24 cellular contexts compared by ENCODE assay signal in genomic region chr17:61419496-61420046, GRCh38. TPM values are rescaled to one million over a fixed set of nuclear protein-coding genes. Genes with fewer than 3 reads are reported as not detected.
"Had no signal": no experiment of that assay in that cellular context is flagged by ENCODE, and none has a peak within 500 bp of the region (broad histone marks: within the 10 kb centered on the region; RNA-seq: fewer than 3 reads in every experiment).

No MANE protein-coding gene starts in this region.

- H3K9me3 ChIP-seq: colonic mucosa, gastrocnemius medialis, heart right ventricle, left lung, spleen, testis, tibial nerve had no signal

- H3K4me1 ChIP-seq: colonic mucosa had no signal

- H3K36me3 Mint-ChIP-seq: natural killer cell treated with Interleukin-12 subunit alpha and Interleukin-12 subunit beta and Interleukin-15 and Interleukin-18, amount 100 ng/mL, for 72 hours; stimulated activated naive B cell treated with anti-CD40 and anti-IgM and Interleukin-4, amounts not matched to agents 10 μg/mL and 1 μg/mL and 100 μg/mL, for 72 hours had no signal

- FAIRE-seq: islet of Langerhans had no signal

- H3K27ac ChIP-seq: colonic mucosa, gastrocnemius medialis, heart right ventricle, left lung, spleen, testis, tibial nerve had no signal

- H3K27ac Mint-ChIP-seq: natural killer cell treated with Interleukin-12 subunit alpha and Interleukin-12 subunit beta and Interleukin-15 and Interleukin-18, amount 100 ng/mL, for 72 hours; stimulated activated naive B cell treated with anti-CD40 and anti-IgM and Interleukin-4, amounts not matched to agents 10 μg/mL and 1 μg/mL and 100 μg/mL, for 72 hours had no signal

- ATAC-seq: esophagus mucosa; gastrocnemius medialis; heart right ventricle; left lung; natural killer cell treated with Interleukin-12 subunit alpha and Interleukin-12 subunit beta and Interleukin-15 and Interleukin-18, amount 100 ng/mL, for 72 hours; sciatic nerve; stimulated activated naive B cell treated with anti-CD40 and anti-IgM and Interleukin-4, amounts not matched to agents 10 μg/mL and 1 μg/mL and 100 μg/mL, for 72 hours; stimulated activated naive CD8-positive, alpha-beta T cell treated with anti-CD3 and anti-CD28 coated beads, Interleukin-15, amount 100 ng/mL, for 72 hours had no signal

- H3K9me3 Mint-ChIP-seq: natural killer cell treated with Interleukin-12 subunit alpha and Interleukin-12 subunit beta and Interleukin-15 and Interleukin-18, amount 100 ng/mL, for 72 hours; stimulated activated naive B cell treated with anti-CD40 and anti-IgM and Interleukin-4, amounts not matched to agents 10 μg/mL and 1 μg/mL and 100 μg/mL, for 72 hours; stimulated activated naive CD8-positive, alpha-beta T cell treated with anti-CD3 and anti-CD28 coated beads, Interleukin-15, amount 100 ng/mL, for 72 hours had no signal

- H3K4me3 Mint-ChIP-seq: natural killer cell treated with Interleukin-12 subunit alpha and Interleukin-12 subunit beta and Interleukin-15 and Interleukin-18, amount 100 ng/mL, for 72 hours; stimulated activated naive B cell treated with anti-CD40 and anti-IgM and Interleukin-4, amounts not matched to agents 10 μg/mL and 1 μg/mL and 100 μg/mL, for 72 hours; stimulated activated naive CD8-positive, alpha-beta T cell treated with anti-CD3 and anti-CD28 coated beads, Interleukin-15, amount 100 ng/mL, for 72 hours had no signal

- H3K36me3 ChIP-seq: colonic mucosa, gastrocnemius medialis, heart right ventricle, left lung, spleen, tibial nerve had no signal

- H3K27me3 ChIP-seq: colonic mucosa, testis had no signal

- DNase-seq: colonic mucosa; dermis blood vessel endothelial cell; gastrocnemius medialis; heart right ventricle; hypothalamus; left lung; mesenchymal stem cell; midbrain; spleen; stimulated activated CD4-positive, alpha-beta T cell treated with anti-CD3 and anti-CD28 coated beads, Interleukin-2, amount 100 ng/mL, for 24 hours; stimulated activated CD4-positive, alpha-beta T cell treated with anti-CD3 and anti-CD28 coated beads, Interleukin-4, amount 100 ng/mL, for 4 hours; stimulated activated naive B cell treated with anti-CD40 and anti-IgM and Interleukin-4, amounts not matched to agents 10 μg/mL and 1 μg/mL and 100 μg/mL, for 72 hours; stimulated activated naive CD8-positive, alpha-beta T cell treated with anti-CD3 and anti-CD28 coated beads, Interleukin-15, amount 100 ng/mL, for 72 hours; testis had no signal

- H3K4me3 ChIP-seq: colonic mucosa, gastrocnemius medialis, heart right ventricle, left lung, lung, spleen, testis, tibial nerve had no signal

RNA-seq across cellular contexts. Expression of gene TBX2, which starts 19.9 kb away (rescaled TPM):
- total RNA-seq: pulmonary artery endothelial cell had no signal

RNA-seq across cellular contexts. Expression of gene TBX4, which starts 32.7 kb away (rescaled TPM):
- total RNA-seq: cerebellum; colonic mucosa; dermis blood vessel endothelial cell; esophagus mucosa; fibroblast of villous mesenchyme; gastrocnemius medialis; heart right ventricle; natural killer cell treated with Interleukin-12 subunit alpha and Interleukin-12 subunit beta and Interleukin-15 and Interleukin-18, amount 100 ng/mL, for 72 hours; omental fat pad; pulmonary artery endothelial cell; sciatic nerve; spleen; tibial nerve had no signal
- polyA plus RNA-seq: spleen had no signal
